8 cellular contexts compared by ENCODE assay signal in genomic region chr4:185534850-185535761, GRCh38. TPM values are rescaled to one million over a fixed set of nuclear protein-coding genes. Genes with fewer than 3 reads are reported as not detected.
DNase-seq lines count a peak whose midpoint lies in the region; ATAC-seq and TF ChIP-seq lines count a peak whose summit lies in the region.

Gene PDLIM3 (minus strand): TSS chr4:185535507. CDS start chr4:185535434, 73 bp downstream.

- TF ChIP-seq CTCF in BJ (IDR thresholded peaks at IDR 0.05; ENCODE audit: insufficient read depth, low read depth, low read length) (no peak), Panc1 (IDR thresholded peaks at IDR 0.05) (no peak), thoracic aorta (IDR thresholded peaks at IDR 0.05) (no peak)

- H3K36me3 ChIP-seq in BJ (ENCODE audit: control insufficient read depth, insufficient read depth, low read length) (no peaks in the 10 kb centered on the region), Panc1 (ENCODE audit: control insufficient read depth, insufficient read depth, low read length) (no peaks in the 10 kb centered on the region; the same call in 1 of the 2 replicates), endocrine pancreas (ENCODE audit: control insufficient read depth, insufficient read depth, low read length) (no peaks in the 10 kb centered on the region), thoracic aorta (no peaks in the 10 kb centered on the region)

- peaks cover 2% of the 10 kb centered on the region; the same call in 1 of the 2 replicates for H3K4me1 ChIP-seq in Panc1 (ENCODE audit: control insufficient read depth, insufficient read depth, low read length)
- H3K4me1 ChIP-seq in endocrine pancreas (ENCODE audit: control insufficient read depth, insufficient read depth, low read length) = no peaks in the 10 kb centered on the region
- peaks cover 0 to 25% of the 10 kb centered on the region in 2 donors for H3K4me1 ChIP-seq in thoracic aorta (ENCODE audit: control insufficient read depth in 1 of 2, low read depth in 2 of 2)

- H3K9me3 ChIP-seq in Panc1 (ENCODE audit: control insufficient read depth, insufficient read depth, low read depth, low read length) = no peaks in the 10 kb centered on the region
- H3K9me3 ChIP-seq in endocrine pancreas (ENCODE audit: control insufficient read depth, low read length) = no peaks in the 10 kb centered on the region
- no peaks in the 10 kb centered on the region for H3K9me3 ChIP-seq in thoracic aorta

- intact Hi-C loops in Panc1 (cut with micrococcal nuclease; ENCODE audit: unreplicated experiment) = no loop called here

- POLR2A ChIA-PET in BJ (lab: Charles Lee) (no interaction called here), Panc1 (lab: Charles Lee) (no interaction called here)

- H3K27me3 ChIP-seq in BJ (ENCODE audit: control insufficient read depth, insufficient read depth, low read length) = peaks cover 9% of the 10 kb centered on the region
- H3K27me3 ChIP-seq in Panc1 (ENCODE audit: control insufficient read depth, insufficient read depth, low read length) = peaks cover 25% of the 10 kb centered on the region
- H3K27me3 ChIP-seq in endocrine pancreas (ENCODE audit: control insufficient read depth, insufficient read depth, low read length) = peaks cover 3% of the 10 kb centered on the region
- no peaks in the 10 kb centered on the region for H3K27me3 ChIP-seq in thoracic aorta (replicated peaks; ENCODE audit: insufficient read depth)

- in situ Hi-C loops in Panc1 (cut with HindIII; ENCODE audit: low pct_unique_long_range_greater_than_20kb, low sequenced_read_pairs) = no loop called here

- DNase-seq in BJ (ENCODE audit: low read depth) = no peak
- DNase-seq in Panc1 (ENCODE audit: low read depth, low spot score) = no peak
- peak; percentile 71 for DNase-seq in medulla oblongata (ENCODE audit: extremely low spot score)
- peak; percentile 19 for DNase-seq in thoracic aorta (ENCODE audit: low spot score)
- no peak for DNase-seq in superior temporal gyrus (ENCODE audit: extremely low spot score)
- DNase-seq in middle frontal gyrus (ENCODE audit: extremely low spot score, low spot score) = no peak

- no TSS peak for BruUV-seq in Panc1 (replicated peaks; lab: Mats Ljungman, UMichigan)

- H3K4me3 ChIP-seq in BJ (ENCODE audit: low read depth, low read length) (peak within 1 kb of the TSS; percentile 35), Panc1 (ENCODE audit: low read depth in 2 of 2, low read length in 2 of 2) (peak within 1 kb of the TSS; percentile 32 to 44), endocrine pancreas (ENCODE audit: control insufficient read depth, insufficient read depth, low read length) (peak within 1 kb of the TSS; percentile 68), thoracic aorta (peak within 1 kb of the TSS; percentile 88)

- ATAC-seq in GM19351 (IDR thresholded peaks at IDR 0.05; ENCODE audit: unreplicated experiment) (peak; percentile 53), Panc1 (peak; percentile 79), thoracic aorta (ENCODE audit: insufficient number of reproducible peaks, low FRiP score, low read depth) (peak; percentile 61)

- H3K9ac ChIP-seq in endocrine pancreas (ENCODE audit: control insufficient read depth, insufficient read depth, low read length) = peak within 1 kb of the TSS; percentile 2

- CTCF ChIA-PET in BJ (lab: Yijun Ruan, JAX) = interaction anchor here (0.6 kb wide), 1 partner anchor 63 kb away, joined by 3 read pairs; no protein-coding TSS in a partner anchor
- CTCF ChIA-PET in Panc1 (lab: Charles Lee) = no interaction called here

- H3K27ac ChIP-seq in Panc1 (ENCODE audit: low read length) (no peak within 1 kb of the TSS), thoracic aorta (peak within 1 kb of the TSS; percentile 99)

RNA-seq across cellular contexts. Expression of gene PDLIM3, which starts in this region (rescaled TPM):
- polyA plus RNA-seq in BJ (2011; rRNA removed) = 0.05 and 0.11 TPM in 2 replicates
- not detected in 2 replicates for polyA minus RNA-seq in BJ (2011; rRNA and poly(A)+ RNA removed)
- total RNA-seq in Panc1 (2021; ENCODE audit: unreplicated experiment) (0.10 TPM), thoracic aorta (1,000 to 10,000 TPM in 1 of 2 donors, 100 to 1,000 TPM in 1; 835 to 1,176 TPM)
- not detected for polyA plus RNA-seq in Panc1 (2012; ENCODE audit: insufficient read length)

Comparison
In these comparisons a context has a peak if more than half of its experiments do, and no peak if none do; other contexts are left out.
1. RNA of gene PDLIM3 (total RNA-seq): 835 to 1,176 TPM in thoracic aorta; 0.10 TPM in Panc1 (single experiment); every median in the first group is over 100 times any median in the second.
2. Peak in ATAC-seq and H3K4me3 ChIP-seq in Panc1; RNA of the gene not detected or under 1 TPM.
3. DNase-seq: peak in medulla oblongata (single experiment) and thoracic aorta (single experiment); none in BJ (single experiment), Panc1 (single experiment), superior temporal gyrus (single experiment) and middle frontal gyrus (single experiment).
4. H3K4me3 ChIP-seq: peak in every context shown above with its lines; median percentile 88 in thoracic aorta; 68 in endocrine pancreas; 38 in Panc1; 35 in BJ.
5. Peak in every context shown above with its lines, with median percentiles within 50 percentile points of each other: ATAC-seq.